Comparison of ENCODE assay signal across 8 cellular contexts in the genomic region with DNA sequence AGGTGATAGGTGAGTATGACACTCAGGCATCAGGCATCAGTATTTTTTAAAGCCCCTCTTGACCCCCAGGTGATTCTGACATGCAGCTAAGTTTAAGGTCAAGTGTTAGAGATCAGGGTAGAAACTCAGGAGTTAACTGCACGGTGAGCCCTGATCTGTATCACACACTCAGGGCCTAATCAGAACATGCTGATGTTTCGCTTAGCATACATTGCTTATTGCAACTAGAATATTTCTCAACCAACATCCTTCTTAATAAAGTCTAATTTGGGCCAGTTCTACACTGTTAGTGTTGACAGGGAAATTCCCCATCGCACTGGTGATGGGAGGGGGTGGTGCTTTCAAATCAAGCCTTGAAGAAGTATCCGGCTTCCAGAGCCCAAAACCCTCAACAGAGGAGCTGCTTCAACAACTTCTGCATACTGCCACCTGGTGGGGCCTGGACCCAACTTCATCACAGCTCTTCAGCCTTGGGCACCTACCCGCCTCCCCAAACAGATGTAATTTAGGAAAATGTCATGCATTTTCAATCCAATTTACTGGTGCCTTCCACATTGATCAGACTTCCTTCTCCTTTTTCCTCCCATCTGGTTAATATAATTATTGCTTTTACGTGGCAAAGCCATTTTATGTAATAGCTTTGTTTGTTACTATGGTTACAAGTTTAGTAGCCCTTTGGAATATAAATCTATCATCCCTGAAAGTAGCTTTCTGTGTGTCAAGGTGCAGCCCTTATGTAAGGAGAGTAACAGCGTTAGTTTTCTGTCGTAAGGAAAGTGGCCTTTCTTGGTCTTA.
DNase-seq lines count a peak whose midpoint lies in the region; ATAC-seq and TF ChIP-seq lines count a peak whose summit lies in the region.

No MANE protein-coding gene starts in this region.

- no peak overlapping the region for H3K27ac ChIP-seq in HCT116 (ENCODE audit: low read depth, low read length)
- H3K27ac ChIP-seq in adrenal gland: peak overlapping the region; percentile 63 to 83 (median 68)
- H3K27ac ChIP-seq in rectal smooth muscle tissue (ENCODE audit: low read depth, low read length): peak overlapping the region; percentile 84
- peak overlapping the region; percentile 77 to 79 for H3K27ac ChIP-seq in uterus

- H2AFZ ChIP-seq in HCT116 (ENCODE audit: low read depth, low read length, poor library complexity, severe bottlenecking): no peak overlapping the region

- no peaks in the 10 kb centered on the region for H3K9me2 ChIP-seq in HCT116 (ENCODE audit: insufficient read depth)

- WGBS in adrenal gland, 4 donors: 19 to 23% (median 21%) methylated on average over 8 of the region's 8 CpGs

- H3K27me3 ChIP-seq in GM06990 (replicated peaks; ENCODE audit: control insufficient read depth, insufficient read depth, low read length) (no peaks in the 10 kb centered on the region), HCT116 (ENCODE audit: insufficient read depth, low read length) (peaks cover 32% of the 10 kb centered on the region; the same call in 1 of the 2 replicates), adrenal gland (no peaks in the 10 kb centered on the region), rectal smooth muscle tissue (ENCODE audit: control insufficient read depth, insufficient read depth, low read length) (no peaks in the 10 kb centered on the region), uterus (no peaks in the 10 kb centered on the region)

- CTCF ChIA-PET in HCT116 (lab: Charles Lee): interaction anchor here (0.8 to 3.8 kb wide), 9 partner anchors 10 to 330 kb away, joined by 3 to 60 read pairs (median 3); no protein-coding TSS in a partner anchor

- H3K9ac ChIP-seq in HCT116 (ENCODE audit: low read length) (no peak overlapping the region), rectal smooth muscle tissue (ENCODE audit: low read length) (no peak overlapping the region)

- TF ChIP-seq CTCF in GM06990 (IDR thresholded peaks at IDR 0.05; ENCODE audit: insufficient read depth, low read length, poor library complexity, severe bottlenecking) (peak; percentile 83), HCT116 (IDR thresholded peaks at IDR 0.05 in 2 of 3, conservative IDR thresholded peaks at IDR 0.05 in 1 of 3; ENCODE audit: borderline replicate concordance in 1 of 3, insufficient read depth in 1 of 3, low read depth in 2 of 3, low read length in 2 of 3) (peak; percentile 29 to 75 (median 73); a peak in 5 of 6 replicates), NB4 (IDR thresholded peaks at IDR 0.05; ENCODE audit: low read depth, low read length) (peak; percentile 75), adrenal gland (IDR thresholded peaks at IDR 0.05) (peak; percentile 65 to 94 (median 90)), uterus (IDR thresholded peaks at IDR 0.05) (peak; percentile 73 to 87 (median 79))

- RAD21 ChIA-PET in HCT116 (lab: Charles Lee; ENCODE audit: low non-redundant PET in 1 of 2, low total read pairs in 2 of 2, uncharacterized antibody in 2 of 2, unreplicated experiment in 2 of 2): interaction anchor here (0.9 to 1.6 kb wide), 3 partner anchors 330 to 332 kb away, joined by 3 to 6 read pairs (median 5); no protein-coding TSS in a partner anchor

- peak; percentile 63 for DNase-seq in GM06990 (ENCODE audit: extremely low read depth, insufficient read length)
- peak; percentile 48 for DNase-seq in HCT116 (ENCODE audit: low read depth, low spot score)
- DNase-seq in NB4 (ENCODE audit: low read depth): peak; percentile 65
- DNase-seq in T follicular helper cell (ENCODE audit: low read depth): peak; percentile 79
- peak; percentile 89 to 97 (median 94) for DNase-seq in adrenal gland
- peak; percentile 91 for DNase-seq in left cardiac atrium
- DNase-seq in uterus: peak; percentile 87 to 90

- peak; percentile 94 for ATAC-seq in HCT116
- peak; percentile 89 to 93 for ATAC-seq in left cardiac atrium

- no peaks in the 10 kb centered on the region for H4K20me1 ChIP-seq in HCT116 (ENCODE audit: insufficient read depth)

- peak; percentile 53 for TF ChIP-seq RAD21 in HCT116 (IDR thresholded peaks at IDR 0.05; ENCODE audit: low read depth)

- no peak for TF ChIP-seq POLR2A in HCT116 (IDR thresholded peaks at IDR 0.05; ENCODE audit: borderline replicate concordance, extremely low read depth, insufficient read depth, insufficient read length)
- TF ChIP-seq POLR2A in NB4 (IDR thresholded peaks at IDR 0.05; ENCODE audit: extremely low read depth, insufficient read length): no peak
- no peak for TF ChIP-seq POLR2A in adrenal gland (IDR thresholded peaks at IDR 0.05)
- no peak for TF ChIP-seq POLR2A in uterus (IDR thresholded peaks at IDR 0.05)

- no TSS peak for BruUV-seq in HCT116 (replicated peaks; lab: Mats Ljungman, UMichigan)

- H3K36me3 ChIP-seq in GM06990 (ENCODE audit: control insufficient read depth, insufficient read depth, low read length) (no peaks in the 10 kb centered on the region), HCT116 (ENCODE audit: control insufficient read depth in 1 of 2, insufficient read depth in 2 of 2, low read length in 2 of 2) (no peaks in the 10 kb centered on the region), adrenal gland (replicated peaks in 1 of 2) (no peaks in the 10 kb centered on the region), rectal smooth muscle tissue (ENCODE audit: control insufficient read depth, insufficient read depth, low read length) (no peaks in the 10 kb centered on the region), uterus (no peaks in the 10 kb centered on the region)

- no peak overlapping the region for H3K4me2 ChIP-seq in HCT116 (ENCODE audit: low read length)

- intact Hi-C loops in HCT116 (cut with micrococcal nuclease): loop anchor here (1.0 kb wide), 1 partner anchor 331 kb away; no protein-coding TSS in a partner anchor
- intact Hi-C loops in adrenal gland (cut with DNase I): loop anchor here in 1 of 2 donors (10.0 kb wide), 2 partner anchors 162 to 322 kb away; no protein-coding TSS in a partner anchor
- intact Hi-C loops in left cardiac atrium (cut with DNase I): loop anchor here (2.0 to 10.0 kb wide), 4 partner anchors 138 to 405 kb away; no protein-coding TSS in a partner anchor
- intact Hi-C loops in uterus (cut with DNase I; ENCODE audit: low total_unique reads): loop anchor here (5.0 kb wide), 1 partner anchor 330 kb away; no protein-coding TSS in a partner anchor

- H3K79me2 ChIP-seq in HCT116 (ENCODE audit: insufficient read depth, low read length): no peaks in the 10 kb centered on the region

- H3K9me3 ChIP-seq in HCT116 (ENCODE audit: control insufficient read depth in 1 of 2, insufficient read depth in 1 of 2, low read depth in 1 of 2, low read length in 2 of 2): no peaks in the 10 kb centered on the region
- H3K9me3 ChIP-seq in adrenal gland (replicated peaks in 1 of 3): no peaks in the 10 kb centered on the region
- H3K9me3 ChIP-seq in uterus: no peaks in the 10 kb centered on the region

- POLR2A ChIA-PET in HCT116 (lab: Charles Lee): interaction anchor here (1.5 kb wide), 1 partner anchor 330 kb away, joined by 4 read pairs; no protein-coding TSS in a partner anchor

- H3K4me1 ChIP-seq in HCT116 (ENCODE audit: control insufficient read depth in 1 of 2, insufficient read depth in 2 of 2, low read length in 2 of 2) (no peaks in the 10 kb centered on the region), adrenal gland (replicated peaks in 1 of 2) (peaks cover 19 to 28% of the 10 kb centered on the region in 2 donors), rectal smooth muscle tissue (ENCODE audit: control insufficient read depth, insufficient read depth, low read length) (peaks cover 15% of the 10 kb centered on the region), uterus (no peaks in the 10 kb centered on the region)

- H3K4me3 ChIP-seq in GM06990 (replicated peaks; ENCODE audit: low read depth, low read length) (no peak overlapping the region), HCT116 (replicated peaks in 1 of 2; ENCODE audit: low read depth in 1 of 2, low read length in 2 of 2) (no peak overlapping the region), NB4 (ENCODE audit: low read depth, low read length) (no peak overlapping the region), adrenal gland (peak overlapping the region in 1 of 4 donors; percentile 27), rectal smooth muscle tissue (ENCODE audit: low read length) (peak overlapping the region; percentile 25), uterus (peak overlapping the region in 1 of 2 donors; percentile 22)

TF ChIP-seq in HCT116, 20 proteins besides CTCF, POLR2A, EP300 and RAD21 (continues in another document):
- TF ChIP-seq ELF1 (IDR thresholded peaks at IDR 0.05; ENCODE audit: borderline replicate concordance, low read depth) (no peak), POLR2AphosphoS5 (IDR thresholded peaks at IDR 0.05; ENCODE audit: low read depth, low read length) (no peak), SRF (IDR thresholded peaks at IDR 0.05; ENCODE audit: low read depth) (no peak), SIN3A (IDR thresholded peaks at IDR 0.05; ENCODE audit: low read depth) (no peak), JUND (IDR thresholded peaks at IDR 0.05) (no peak), ZNF274 (IDR thresholded peaks at IDR 0.05; ENCODE audit: low read depth, low read length) (no peak)
- TF ChIP-seq, protein P1, sequence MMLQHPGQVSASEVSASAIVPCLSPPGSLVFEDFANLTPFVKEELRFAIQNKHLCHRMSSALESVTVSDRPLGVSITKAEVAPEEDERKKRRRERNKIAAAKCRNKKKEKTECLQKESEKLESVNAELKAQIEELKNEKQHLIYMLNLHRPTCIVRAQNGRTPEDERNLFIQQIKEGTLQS (IDR thresholded peaks at IDR 0.05): no peak
